ENCODE assay signal across 25 cellular contexts in genomic region chr3:30448436-30448835, GRCh38.
"Had no signal": no experiment of that assay in that cellular context is flagged by ENCODE, and none has a peak within 500 bp of the region (broad histone marks: within the 10 kb centered on the region; RNA-seq: fewer than 3 reads in every experiment).

No MANE protein-coding gene starts in this region.

- H3K4me3 ChIP-seq: cardiac muscle cell, gastrocnemius medialis, pancreas, testis had no signal

- H3K27me3 Mint-ChIP-seq: activated naive CD8-positive, alpha-beta T cell treated with anti-CD3 and anti-CD28 coated beads for 36 hours; stimulated activated naive B cell treated with anti-CD40 and anti-IgM and Interleukin-4, amounts not matched to agents 10 μg/mL and 1 μg/mL and 100 μg/mL, for 72 hours; T-helper 17 cell; type B pancreatic cell had no signal

- H3K27ac Mint-ChIP-seq: activated naive CD8-positive, alpha-beta T cell treated with anti-CD3 and anti-CD28 coated beads for 36 hours; endodermal cell; natural killer cell treated with Interleukin-12 subunit alpha and Interleukin-12 subunit beta and Interleukin-15 and Interleukin-18, amount 100 ng/mL, for 72 hours; stimulated activated naive B cell treated with anti-CD40 and anti-IgM and Interleukin-4, amounts not matched to agents 10 μg/mL and 1 μg/mL and 100 μg/mL, for 72 hours; T-helper 17 cell; type B pancreatic cell had no signal

- H3K27me3 ChIP-seq: cardiac muscle cell, gastrocnemius medialis, pancreas, testis had no signal

- H3K36me3 ChIP-seq: cardiac muscle cell, gastrocnemius medialis, pancreas had no signal

- H3K9me3 Mint-ChIP-seq: natural killer cell treated with Interleukin-12 subunit alpha and Interleukin-12 subunit beta and Interleukin-15 and Interleukin-18, amount 100 ng/mL, for 72 hours had no signal

- H3K27ac ChIP-seq: cardiac muscle cell, epithelial cell of prostate, gastrocnemius medialis, pancreas, testis had no signal

- DNase-seq: activated CD4-positive, alpha-beta T cell treated with anti-CD3 and anti-CD28 coated beads for 4 hours; activated CD4-positive, alpha-beta T cell treated with anti-CD3 and anti-CD28 coated beads, Interleukin-2, amount 50 U/mL, for 48 hours; activated CD4-positive, CD25-positive, alpha-beta regulatory T cell; activated naive CD4-positive, alpha-beta T cell treated with Interleukin-2 at 50 U/mL for 16 hours; activated naive CD8-positive, alpha-beta T cell treated with anti-CD3 and anti-CD28 coated beads for 36 hours; activated T-cell treated with anti-CD3 and anti-CD28 coated beads, Interleukin-2, amount 50 U/mL, for 48 hours; cortex of kidney; endodermal cell; gastrocnemius medialis; islet precursor cell; left cardiac atrium; midbrain; pancreas; right cardiac atrium; small intestine; stimulated activated CD4-positive, alpha-beta T cell treated with anti-CD3 and anti-CD28 coated beads, Interleukin-15, amount 100 ng/mL, for 24 hours; stimulated activated CD8-positive, alpha-beta memory T cell treated with anti-CD3 and anti-CD28 coated beads, Interleukin-4, amount 100 ng/mL, for 48 hours; stimulated activated naive B cell treated with anti-CD40 and anti-IgM and Interleukin-4, amounts not matched to agents 10 μg/mL and 1 μg/mL and 100 μg/mL, for 72 hours; SW 1271; T-helper 17 cell; testis had no signal

- H3K4me1 ChIP-seq: pancreas, testis had no signal

- ATAC-seq: gastrocnemius medialis; left cardiac atrium; natural killer cell treated with Interleukin-12 subunit alpha and Interleukin-12 subunit beta and Interleukin-15 and Interleukin-18, amount 100 ng/mL, for 72 hours; pancreas; right cardiac atrium; stimulated activated naive B cell treated with anti-CD40 and anti-IgM and Interleukin-4, amounts not matched to agents 10 μg/mL and 1 μg/mL and 100 μg/mL, for 72 hours; T-helper 17 cell had no signal

- H3K4me1 Mint-ChIP-seq: activated naive CD8-positive, alpha-beta T cell treated with anti-CD3 and anti-CD28 coated beads for 36 hours; endodermal cell; stimulated activated naive B cell treated with anti-CD40 and anti-IgM and Interleukin-4, amounts not matched to agents 10 μg/mL and 1 μg/mL and 100 μg/mL, for 72 hours; T-helper 17 cell had no signal

- H3K9me3 ChIP-seq: gastrocnemius medialis, pancreas, testis had no signal

- H3K36me3 Mint-ChIP-seq: natural killer cell treated with Interleukin-12 subunit alpha and Interleukin-12 subunit beta and Interleukin-15 and Interleukin-18, amount 100 ng/mL, for 72 hours; stimulated activated naive B cell treated with anti-CD40 and anti-IgM and Interleukin-4, amounts not matched to agents 10 μg/mL and 1 μg/mL and 100 μg/mL, for 72 hours; type B pancreatic cell had no signal

- H3K4me3 Mint-ChIP-seq: activated naive CD8-positive, alpha-beta T cell treated with anti-CD3 and anti-CD28 coated beads for 36 hours; endodermal cell; natural killer cell treated with Interleukin-12 subunit alpha and Interleukin-12 subunit beta and Interleukin-15 and Interleukin-18, amount 100 ng/mL, for 72 hours; stimulated activated naive B cell treated with anti-CD40 and anti-IgM and Interleukin-4, amounts not matched to agents 10 μg/mL and 1 μg/mL and 100 μg/mL, for 72 hours; T-helper 17 cell; type B pancreatic cell had no signal
